In genomic region chr3:30231277-30232141, GRCh38 we compare ENCODE assay signal across 10 cellular contexts.
DNase-seq lines count a peak whose midpoint lies in the region; ATAC-seq and TF ChIP-seq lines count a peak whose summit lies in the region.
"Had no signal": no experiment of that assay in that cellular context is flagged by ENCODE, and none has a peak within 500 bp of the region (broad histone marks: within the 10 kb centered on the region; RNA-seq: fewer than 3 reads in every experiment).

No MANE protein-coding gene starts in this region.

- H3K27me3 Mint-ChIP-seq in activated T-cell treated with anti-CD3 and anti-CD28 coated beads, Interleukin-2, amount 50 U/mL, for 4 hours (ENCODE audit: low read depth) = no peaks in the 10 kb centered on the region

- no peak overlapping the region for H4K91ac ChIP-seq in trophoblast cell (ENCODE audit: low read depth, low read length)

- no TSS peak for BruUV-seq in A673 (replicated peaks; lab: Mats Ljungman, UMichigan)

- H3K4me3 Mint-ChIP-seq in activated T-cell treated with anti-CD3 and anti-CD28 coated beads, Interleukin-2, amount 50 U/mL, for 4 hours = no peak overlapping the region

- no peaks in the 10 kb centered on the region for H3K9me3 ChIP-seq in trophoblast cell (ENCODE audit: insufficient read depth, low read depth, low read length)
- H3K9me3 ChIP-seq in A673 (ENCODE audit: low read depth, low read length, poor library complexity, severe bottlenecking) = no peaks in the 10 kb centered on the region
- H3K9me3 ChIP-seq: testis had no signal

- H3K27me3 ChIP-seq in BJ (ENCODE audit: control insufficient read depth, insufficient read depth, low read length) = no peaks in the 10 kb centered on the region
- H3K27me3 ChIP-seq in trophoblast cell (ENCODE audit: insufficient read depth, low read length) = no peaks in the 10 kb centered on the region
- H3K27me3 ChIP-seq in A673 (replicated peaks; ENCODE audit: insufficient read depth, low read depth, low read length, poor library complexity) = no peaks in the 10 kb centered on the region
- H3K27me3 ChIP-seq: testis had no signal

- CTCF ChIA-PET in BJ (lab: Yijun Ruan, JAX) (interaction anchor here (0.6 to 1.8 kb wide), 2 partner anchors 32 to 89 kb away, joined by 3 to 7 read pairs; no protein-coding TSS in a partner anchor), A673 (lab: Charles Lee) (no interaction called here)

- no peak overlapping the region for H2BK5ac ChIP-seq in trophoblast cell (ENCODE audit: low read depth, low read length, poor library complexity)

- H4K8ac ChIP-seq in trophoblast cell (ENCODE audit: low read depth, low read length) = no peak overlapping the region

- intact Hi-C loops in sciatic nerve (cut with DNase I) = no loop called here
- intact Hi-C loops in A673 (cut with micrococcal nuclease; ENCODE audit: unreplicated experiment) = no loop called here

- H3K79me1 ChIP-seq in trophoblast cell (ENCODE audit: low read length) = no peaks in the 10 kb centered on the region

- no peaks in the 10 kb centered on the region for H3K9me3 Mint-ChIP-seq in activated T-cell treated with anti-CD3 and anti-CD28 coated beads, Interleukin-2, amount 50 U/mL, for 4 hours

- WGBS in trophoblast cell (ENCODE audit: extremely low coverage, insufficient coverage, insufficient read length) = no CpG with 5 or more reads among the region's 3 CpGs

- H3K4me1 Mint-ChIP-seq in activated T-cell treated with anti-CD3 and anti-CD28 coated beads, Interleukin-2, amount 50 U/mL, for 4 hours (ENCODE audit: low read depth) = peaks cover 11% of the 10 kb centered on the region

- POLR2A ChIA-PET in BJ (lab: Charles Lee) (interaction anchor here (0.6 to 1.0 kb wide), 2 partner anchors 59 to 375 kb away, joined by 4 read pairs; partner anchors contain the start of gene TGFBR2), A673 (lab: Charles Lee; ENCODE audit: low non-redundant PET) (no interaction called here)

- no peak overlapping the region for H3K27ac ChIP-seq in trophoblast cell (ENCODE audit: low read depth, low read length)
- no peak overlapping the region for H3K27ac ChIP-seq in A673 (ENCODE audit: low read depth, low read length, poor library complexity, severe bottlenecking)
- H3K27ac ChIP-seq: testis had no signal

- no peak overlapping the region for H4K12ac ChIP-seq in trophoblast cell (ENCODE audit: low read depth, low read length)

- H3K4ac ChIP-seq in trophoblast cell (ENCODE audit: low read depth, low read length) = no peak overlapping the region

- no peak overlapping the region for H3K14ac ChIP-seq in trophoblast cell (ENCODE audit: low read length)

- DNase-seq in BJ (ENCODE audit: low read depth) (peak; percentile 78), foreskin fibroblast (peak; percentile 56 to 85), sciatic nerve (ENCODE audit: low spot score) (no peak), trophoblast cell (no peak), A673 (ENCODE audit: low spot score) (no peak)
- DNase-seq in activated T-cell treated with anti-CD3 and anti-CD28 coated beads, Interleukin-2, amount 50 U/mL, for 4 hours = no peak
- DNase-seq in stimulated activated CD8-positive, alpha-beta memory T cell treated with anti-CD3 and anti-CD28 coated beads, Interleukin-4, amount 100 ng/mL, for 48 hours = no peak
- DNase-seq: T1000, testis had no signal

- no peak overlapping the region for H3K23ac ChIP-seq in trophoblast cell (ENCODE audit: low read length)

- no peak overlapping the region for H2AFZ ChIP-seq in trophoblast cell (ENCODE audit: insufficient read depth, low read length, poor library complexity)

- H3K4me3 ChIP-seq in BJ (ENCODE audit: low read depth, low read length) (no peak overlapping the region), foreskin fibroblast (ENCODE audit: low read depth in 1 of 2, low read length in 2 of 2) (peak overlapping the region in 1 of 2 donors; percentile 21), trophoblast cell (ENCODE audit: low read depth, low read length) (no peak overlapping the region), A673 (ENCODE audit: low read depth, low read length, poor library complexity, severe bottlenecking) (no peak overlapping the region)
- H3K4me3 ChIP-seq: testis had no signal

- H3K18ac ChIP-seq in trophoblast cell (ENCODE audit: low read length) = no peak overlapping the region

- no peak overlapping the region for H3K9ac ChIP-seq in trophoblast cell (ENCODE audit: low read length)

- H3K79me2 ChIP-seq in trophoblast cell (ENCODE audit: control insufficient read depth, insufficient read depth, low read length, poor library complexity) = no peaks in the 10 kb centered on the region

- peak; percentile 71 for ATAC-seq in sciatic nerve
- ATAC-seq in activated T-cell treated with anti-CD3 and anti-CD28 coated beads, Interleukin-2, amount 50 U/mL, for 4 hours = no peak

- no peak overlapping the region for H2BK12ac ChIP-seq in trophoblast cell (ENCODE audit: low read length)

- H3K4me2 ChIP-seq in trophoblast cell (ENCODE audit: low read length) = no peak overlapping the region

- no peak overlapping the region for H2BK120ac ChIP-seq in trophoblast cell (ENCODE audit: insufficient read depth, low read length, poor library complexity)

- H3K36me3 ChIP-seq in BJ (ENCODE audit: control insufficient read depth, insufficient read depth, low read length) (no peaks in the 10 kb centered on the region), trophoblast cell (ENCODE audit: control insufficient read depth in 1 of 2, insufficient read depth in 2 of 2, low read length in 2 of 2) (no peaks in the 10 kb centered on the region), A673 (ENCODE audit: insufficient read depth, low read length, poor library complexity, severe bottlenecking) (no peaks in the 10 kb centered on the region)

- no peaks in the 10 kb centered on the region for H3K36me3 Mint-ChIP-seq in activated T-cell treated with anti-CD3 and anti-CD28 coated beads, Interleukin-2, amount 50 U/mL, for 4 hours (ENCODE audit: insufficient read depth)

- H3K4me1 ChIP-seq in trophoblast cell (ENCODE audit: control insufficient read depth in 1 of 2, insufficient read depth in 2 of 2, low read length in 2 of 2) = peaks cover 0 to 3% of the 10 kb centered on the region in 2 experiments
- peaks cover 19% of the 10 kb centered on the region for H3K4me1 ChIP-seq in A673 (ENCODE audit: insufficient read depth, low read length, poor library complexity, severe bottlenecking)
- H3K4me1 ChIP-seq: testis had no signal

- H2AK5ac ChIP-seq in trophoblast cell (ENCODE audit: low read length) = no peak overlapping the region

- TF ChIP-seq CTCF in BJ (IDR thresholded peaks at IDR 0.05; ENCODE audit: insufficient read depth, low read depth, low read length) (no peak), foreskin fibroblast (IDR thresholded peaks at IDR 0.05; ENCODE audit: low read depth, low read length) (no peak), A673 (conservative IDR thresholded peaks at IDR 0.05; ENCODE audit: low read depth, low read length) (no peak)

TF ChIP-seq in PFSK-1, 5 proteins besides CTCF, POLR2A, EP300 and RAD21:
- TF ChIP-seq SIN3A (IDR thresholded peaks at IDR 0.05; ENCODE audit: borderline replicate concordance, insufficient read depth, low read length) (0 out of 2 replicates have a peak, but pooled peaks have one; percentile 54), POLR2AphosphoS5 (IDR thresholded peaks at IDR 0.05; ENCODE audit: low read depth, low read length) (peak; percentile 50; the same call in 1 of the 2 replicates)
- TF ChIP-seq, protein P1, sequence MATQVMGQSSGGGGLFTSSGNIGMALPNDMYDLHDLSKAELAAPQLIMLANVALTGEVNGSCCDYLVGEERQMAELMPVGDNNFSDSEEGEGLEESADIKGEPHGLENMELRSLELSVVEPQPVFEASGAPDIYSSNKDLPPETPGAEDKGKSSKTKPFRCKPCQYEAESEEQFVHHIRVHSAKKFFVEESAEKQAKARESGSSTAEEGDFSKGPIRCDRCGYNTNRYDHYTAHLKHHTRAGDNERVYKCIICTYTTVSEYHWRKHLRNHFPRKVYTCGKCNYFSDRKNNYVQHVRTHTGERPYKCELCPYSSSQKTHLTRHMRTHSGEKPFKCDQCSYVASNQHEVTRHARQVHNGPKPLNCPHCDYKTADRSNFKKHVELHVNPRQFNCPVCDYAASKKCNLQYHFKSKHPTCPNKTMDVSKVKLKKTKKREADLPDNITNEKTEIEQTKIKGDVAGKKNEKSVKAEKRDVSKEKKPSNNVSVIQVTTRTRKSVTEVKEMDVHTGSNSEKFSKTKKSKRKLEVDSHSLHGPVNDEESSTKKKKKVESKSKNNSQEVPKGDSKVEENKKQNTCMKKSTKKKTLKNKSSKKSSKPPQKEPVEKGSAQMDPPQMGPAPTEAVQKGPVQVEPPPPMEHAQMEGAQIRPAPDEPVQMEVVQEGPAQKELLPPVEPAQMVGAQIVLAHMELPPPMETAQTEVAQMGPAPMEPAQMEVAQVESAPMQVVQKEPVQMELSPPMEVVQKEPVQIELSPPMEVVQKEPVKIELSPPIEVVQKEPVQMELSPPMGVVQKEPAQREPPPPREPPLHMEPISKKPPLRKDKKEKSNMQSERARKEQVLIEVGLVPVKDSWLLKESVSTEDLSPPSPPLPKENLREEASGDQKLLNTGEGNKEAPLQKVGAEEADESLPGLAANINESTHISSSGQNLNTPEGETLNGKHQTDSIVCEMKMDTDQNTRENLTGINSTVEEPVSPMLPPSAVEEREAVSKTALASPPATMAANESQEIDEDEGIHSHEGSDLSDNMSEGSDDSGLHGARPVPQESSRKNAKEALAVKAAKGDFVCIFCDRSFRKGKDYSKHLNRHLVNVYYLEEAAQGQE (IDR thresholded peaks at IDR 0.05; ENCODE audit: insufficient read depth in 1 of 2, low read depth in 2 of 2, low read length in 2 of 2) = no peak
TF ChIP-seq in PFSK-1: peak in this region for 2.

Comparison
In these comparisons a context has a peak if more than half of its experiments do, and no peak if none do; other contexts are left out.
1. DNase-seq: peak in BJ (single experiment) and foreskin fibroblast (2 of 2); none in sciatic nerve (single experiment), trophoblast cell (0 of 2), A673 (single experiment), activated T-cell treated with anti-CD3 and anti-CD28 coated beads, Interleukin-2, amount 50 U/mL, for 4 hours (single experiment) and stimulated activated CD8-positive, alpha-beta memory T cell treated with anti-CD3 and anti-CD28 coated beads, Interleukin-4, amount 100 ng/mL, for 48 hours (single experiment).